In the genomic region with DNA sequence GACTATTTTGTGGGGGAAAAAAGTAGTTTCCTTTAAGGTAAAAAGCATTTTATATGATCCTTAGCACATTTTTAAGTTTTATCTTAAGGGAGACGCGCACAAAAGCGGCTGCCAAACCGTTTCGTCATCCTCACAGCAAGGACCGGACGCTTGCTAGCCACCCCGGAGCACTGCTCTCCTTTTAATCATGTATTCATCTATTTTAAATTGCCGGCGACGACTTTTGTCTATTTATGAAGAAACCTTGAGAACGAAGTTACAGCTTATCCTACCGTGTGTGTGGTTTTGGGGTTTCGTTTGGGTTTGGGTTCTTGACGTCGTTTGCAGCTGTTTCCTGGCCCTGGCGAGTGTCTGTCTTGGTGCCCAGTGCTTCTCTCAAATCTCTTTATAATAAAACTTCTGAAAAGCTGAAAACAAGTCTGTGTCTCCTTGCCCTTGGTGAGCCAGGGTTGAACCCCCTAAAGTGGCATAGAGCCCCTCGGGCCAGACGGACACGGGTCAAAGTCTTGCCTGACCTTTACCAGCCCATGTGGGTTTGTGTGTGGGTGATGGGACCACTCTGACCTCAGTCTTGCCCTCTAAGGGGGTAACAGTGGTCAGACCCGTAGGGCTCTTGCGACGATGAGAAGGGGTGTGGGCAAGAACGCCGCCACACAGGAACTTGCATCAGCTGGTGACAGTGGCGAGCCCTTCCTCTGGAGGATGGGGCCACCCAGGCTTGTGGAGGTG, we compare ENCODE assay signal across 8 cellular contexts.
DNase-seq lines count a peak whose midpoint lies in the region; ATAC-seq and TF ChIP-seq lines count a peak whose summit lies in the region.

No MANE protein-coding gene starts in this region.

- H3K27ac ChIP-seq in gastrocnemius medialis = no peak overlapping the region

- no peaks in the 10 kb centered on the region for H3K36me3 ChIP-seq in gastrocnemius medialis

- no peak overlapping the region for H3K4me3 ChIP-seq in gastrocnemius medialis

- no peak for TF ChIP-seq CTCF in gastrocnemius medialis (IDR thresholded peaks at IDR 0.05 in 4 of 5, conservative IDR thresholded peaks at IDR 0.05 in 1 of 5)

- no peaks in the 10 kb centered on the region for H3K36me3 Mint-ChIP-seq in activated naive CD4-positive, alpha-beta T cell treated with anti-CD3 and anti-CD28 coated beads, Interleukin-2, amount 50 U/mL, for 72 hours

- intact Hi-C loops in gastrocnemius medialis (cut with DNase I; ENCODE audit: low total_unique reads) = no loop called here

- DNase-seq in RPMI7951 (ENCODE audit: low read depth) = peak; percentile 91
- peak; percentile 47 to 82 for DNase-seq in activated naive CD4-positive, alpha-beta T cell treated with anti-CD3 and anti-CD28 coated beads, Interleukin-2, amount 50 U/mL, for 72 hours (ENCODE audit: low spot score in 2 of 2)
- peak; percentile 58 to 61 for DNase-seq in stimulated activated CD8-positive, alpha-beta memory T cell treated with anti-CD3 and anti-CD28 coated beads, Interleukin-15, amount 100 ng/mL, for 48 hours (ENCODE audit: low read depth in 2 of 2)
- DNase-seq in dedifferentiated amniotic fluid mesenchymal stem cell (ENCODE audit: extremely low spot score) = no peak
- DNase-seq in iPS-NIHi7 (ENCODE audit: extremely low spot score) = no peak
- no peak for DNase-seq in gastrocnemius medialis
- no peak for DNase-seq in NCI-H187 treated with DMSO at 0.1 percent for 48 hours (lab: John Stamatoyannopoulos, UW)

- H3K27me3 ChIP-seq in gastrocnemius medialis = no peaks in the 10 kb centered on the region

- ATAC-seq in GM21723 (IDR thresholded peaks at IDR 0.05; ENCODE audit: unreplicated experiment) (peak; percentile 58), gastrocnemius medialis (no peak)
- ATAC-seq in activated naive CD4-positive, alpha-beta T cell treated with anti-CD3 and anti-CD28 coated beads, Interleukin-2, amount 50 U/mL, for 72 hours = peak; percentile 68 to 79

- no peaks in the 10 kb centered on the region for H3K9me3 Mint-ChIP-seq in activated naive CD4-positive, alpha-beta T cell treated with anti-CD3 and anti-CD28 coated beads, Interleukin-2, amount 50 U/mL, for 72 hours

- in situ Hi-C loops in gastrocnemius medialis (cut with MboI; ENCODE audit: low sequenced_read_pairs in 4 of 4) = no loop called here

- peak overlapping the region; percentile 98 to 99 for H3K27ac Mint-ChIP-seq in activated naive CD4-positive, alpha-beta T cell treated with anti-CD3 and anti-CD28 coated beads, Interleukin-2, amount 50 U/mL, for 72 hours

- no peak for TF ChIP-seq POLR2A in gastrocnemius medialis (IDR thresholded peaks at IDR 0.05)

- no peaks in the 10 kb centered on the region for H3K9me3 ChIP-seq in gastrocnemius medialis

- no peaks in the 10 kb centered on the region for H3K4me1 ChIP-seq in gastrocnemius medialis

Comparison
In these comparisons a context has a peak if more than half of its experiments do, and no peak if none do; other contexts are left out.
1. ATAC-seq: peak in GM21723 (single experiment) and activated naive CD4-positive, alpha-beta T cell treated with anti-CD3 and anti-CD28 coated beads, Interleukin-2, amount 50 U/mL, for 72 hours (2 of 2); none in gastrocnemius medialis (0 of 2).
2. DNase-seq: peak in RPMI7951 (single experiment), activated naive CD4-positive, alpha-beta T cell treated with anti-CD3 and anti-CD28 coated beads, Interleukin-2, amount 50 U/mL, for 72 hours (2 of 2) and stimulated activated CD8-positive, alpha-beta memory T cell treated with anti-CD3 and anti-CD28 coated beads, Interleukin-15, amount 100 ng/mL, for 48 hours (2 of 2); none in dedifferentiated amniotic fluid mesenchymal stem cell (single experiment), iPS-NIHi7 (single experiment), gastrocnemius medialis (0 of 2) and NCI-H187 treated with DMSO at 0.1 percent for 48 hours (single experiment).